Comparison of ENCODE assay signal across 9 cellular contexts in the genomic region with DNA sequence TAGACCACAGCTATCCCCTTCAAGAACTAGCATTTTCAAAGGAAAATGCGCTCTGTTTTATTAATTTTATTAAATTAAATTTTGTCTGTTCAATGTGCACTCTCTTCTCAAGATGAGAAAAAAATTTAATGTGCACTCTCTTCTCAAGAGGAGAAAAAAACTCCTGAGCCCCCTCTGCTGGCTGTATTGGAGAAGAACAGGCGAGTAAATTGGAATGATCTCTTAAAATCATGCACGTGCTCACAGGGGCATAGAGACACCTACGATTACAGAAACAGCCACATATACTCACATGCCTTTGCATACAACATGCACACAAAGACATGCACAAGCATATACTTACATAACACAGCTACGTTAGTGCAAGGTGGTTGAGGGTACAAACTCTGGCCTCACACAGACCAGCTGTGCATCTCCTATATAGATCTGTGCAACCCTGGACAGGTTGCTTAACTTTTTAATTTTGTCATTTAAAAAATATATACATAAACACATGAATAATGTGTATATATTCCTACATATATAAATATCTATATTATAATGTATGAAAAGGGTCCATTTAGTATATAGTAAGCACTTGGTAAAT.
DNase-seq lines count a peak whose midpoint lies in the region; FAIRE-seq and TF ChIP-seq lines count a peak whose summit lies in the region.
"Had no signal": no experiment of that assay in that cellular context is flagged by ENCODE, and none has a peak within 500 bp of the region (broad histone marks: within the 10 kb centered on the region; RNA-seq: fewer than 3 reads in every experiment).

No MANE protein-coding gene starts in this region.

- H3K4me3 Mint-ChIP-seq in astrocyte (ENCODE audit: unreplicated experiment): no peak overlapping the region
- H3K4me3 Mint-ChIP-seq: activated naive CD8-positive, alpha-beta T cell had no signal

- WGBS in GM23248 (ENCODE audit: low coverage in 1 of 2, low lambda C conversion rate in 2 of 2, missing lambda C conversion rate in 2 of 2), 2 experiments: 0 to 3% methylated on average over 5 of the region's 5 CpGs

- FAIRE-seq in astrocyte (lab: Jason Lieb, UNC): peak; percentile 90
- FAIRE-seq in kidney (lab: Jason Lieb, UNC): peak; percentile 94

- no peaks in the 10 kb centered on the region for H3K9me3 Mint-ChIP-seq in astrocyte (ENCODE audit: unreplicated experiment)

- H3K36me3 Mint-ChIP-seq in astrocyte (ENCODE audit: low read depth, unreplicated experiment): no peaks in the 10 kb centered on the region
- H3K36me3 Mint-ChIP-seq: activated naive CD8-positive, alpha-beta T cell had no signal

- H3K27me3 Mint-ChIP-seq in astrocyte (ENCODE audit: low read depth, unreplicated experiment): peaks cover 1% of the 10 kb centered on the region
- H3K27me3 Mint-ChIP-seq: activated naive CD8-positive, alpha-beta T cell had no signal

- H3K9me3 ChIP-seq in GM23248 (ENCODE audit: low read depth) (no peaks in the 10 kb centered on the region), astrocyte (ENCODE audit: insufficient read depth, low read depth, low read length) (no peaks in the 10 kb centered on the region), kidney (ENCODE audit: control insufficient read depth in 1 of 2, low read length in 2 of 2) (no peaks in the 10 kb centered on the region)

- TF ChIP-seq CTCF in astrocyte (IDR thresholded peaks at IDR 0.05; ENCODE audit: insufficient read depth, low read depth, low read length) (peak; percentile 50), kidney (IDR thresholded peaks at IDR 0.05; ENCODE audit: borderline replicate concordance, extremely low read depth, insufficient read depth) (peak; percentile 40)

- H3K9ac ChIP-seq in GM23248 (no peak overlapping the region), astrocyte (ENCODE audit: low read length) (no peak overlapping the region), kidney (ENCODE audit: low read length in 2 of 2) (no peak overlapping the region)

- H4K20me1 ChIP-seq in GM23248 (ENCODE audit: insufficient read depth) (no peaks in the 10 kb centered on the region), astrocyte (ENCODE audit: insufficient read depth, low read length) (no peaks in the 10 kb centered on the region)

- H3K4me2 ChIP-seq in GM23248 (ENCODE audit: unreplicated experiment) (no peak overlapping the region), astrocyte (ENCODE audit: low read length) (no peak overlapping the region)

- intact Hi-C loops in kidney (cut with DNase I): no loop called here

- H3K27ac Mint-ChIP-seq in astrocyte (ENCODE audit: unreplicated experiment): no peak overlapping the region
- H3K27ac Mint-ChIP-seq: activated naive CD8-positive, alpha-beta T cell had no signal

- H3F3A ChIP-seq in GM23248 (ENCODE audit: insufficient read depth): no peaks in the 10 kb centered on the region

- H3K36me3 ChIP-seq in GM23248 (ENCODE audit: low read depth) (no peaks in the 10 kb centered on the region), astrocyte (ENCODE audit: insufficient read depth, low read length) (no peaks in the 10 kb centered on the region), kidney (ENCODE audit: control insufficient read depth in 1 of 2, insufficient read depth in 2 of 2, low read length in 2 of 2) (no peaks in the 10 kb centered on the region)

- peak; percentile 6 for DNase-seq in activated naive CD4-positive, alpha-beta T cell treated with Interleukin-2 at 50 U/mL for 16 hours
- DNase-seq in activated naive CD4-positive, alpha-beta T cell treated with anti-CD3 and anti-CD28 coated beads, Interleukin-2, amount 50 U/mL, for 16 hours: no peak
- DNase-seq in GM23248: peak; percentile 41
- DNase-seq in NCI-H2107 (lab: John Stamatoyannopoulos, UW): peak; percentile 23
- no peak for DNase-seq in astrocyte (ENCODE audit: low read depth)
- DNase-seq in kidney: no peak
- DNase-seq in superior temporal gyrus (ENCODE audit: extremely low spot score): peak; percentile 68
- DNase-seq in DMS79 treated with DMSO at 0.1 percent for 48 hours (lab: John Stamatoyannopoulos, UW): no peak

- no peak overlapping the region for H3K4me3 ChIP-seq in GM23248
- H3K4me3 ChIP-seq in astrocyte (ENCODE audit: insufficient read depth, low read depth, low read length): no peak overlapping the region
- no peak overlapping the region for H3K4me3 ChIP-seq in kidney (ENCODE audit: low read length in 2 of 2)

- H3K9me2 ChIP-seq in GM23248 (ENCODE audit: insufficient read depth): no peaks in the 10 kb centered on the region

- H3K4me1 ChIP-seq in GM23248 (ENCODE audit: insufficient read depth) (no peaks in the 10 kb centered on the region), astrocyte (ENCODE audit: insufficient read depth, low read length) (no peaks in the 10 kb centered on the region), kidney (ENCODE audit: control insufficient read depth in 1 of 2, insufficient read depth in 1 of 2, low read depth in 1 of 2, low read length in 2 of 2) (no peaks in the 10 kb centered on the region)

- H3K27ac ChIP-seq in GM23248: no peak overlapping the region
- no peak overlapping the region for H3K27ac ChIP-seq in astrocyte (ENCODE audit: low read depth, low read length)
- H3K27ac ChIP-seq in kidney (ENCODE audit: low read depth in 2 of 2, low read length in 2 of 2): no peak overlapping the region

- H3K79me2 ChIP-seq in GM23248 (ENCODE audit: insufficient read depth) (no peaks in the 10 kb centered on the region), astrocyte (ENCODE audit: insufficient read depth, low read length) (no peaks in the 10 kb centered on the region)

- H3K4me1 Mint-ChIP-seq in astrocyte (ENCODE audit: low read depth, unreplicated experiment): no peaks in the 10 kb centered on the region

- H3K27me3 ChIP-seq in GM23248 (replicated peaks; ENCODE audit: insufficient read depth) (no peaks in the 10 kb centered on the region), astrocyte (ENCODE audit: insufficient read depth, low read length) (no peaks in the 10 kb centered on the region)

- no peak overlapping the region for H2AFZ ChIP-seq in GM23248
- no peak overlapping the region for H2AFZ ChIP-seq in astrocyte (ENCODE audit: low read depth, low read length)

- in situ Hi-C loops in GM23248 (cut with MboI): no loop called here

Comparison
In these comparisons a context has a peak if more than half of its experiments do, and no peak if none do; other contexts are left out.
1. DNase-seq: peak in activated naive CD4-positive, alpha-beta T cell treated with Interleukin-2 at 50 U/mL for 16 hours (single experiment), GM23248 (single experiment), NCI-H2107 (single experiment) and superior temporal gyrus (single experiment); none in activated naive CD4-positive, alpha-beta T cell treated with anti-CD3 and anti-CD28 coated beads, Interleukin-2, amount 50 U/mL, for 16 hours (single experiment), astrocyte (single experiment), kidney (single experiment) and DMS79 treated with DMSO at 0.1 percent for 48 hours (single experiment).